Comparison of ENCODE assay signal across 1 cellular context in the genomic region with DNA sequence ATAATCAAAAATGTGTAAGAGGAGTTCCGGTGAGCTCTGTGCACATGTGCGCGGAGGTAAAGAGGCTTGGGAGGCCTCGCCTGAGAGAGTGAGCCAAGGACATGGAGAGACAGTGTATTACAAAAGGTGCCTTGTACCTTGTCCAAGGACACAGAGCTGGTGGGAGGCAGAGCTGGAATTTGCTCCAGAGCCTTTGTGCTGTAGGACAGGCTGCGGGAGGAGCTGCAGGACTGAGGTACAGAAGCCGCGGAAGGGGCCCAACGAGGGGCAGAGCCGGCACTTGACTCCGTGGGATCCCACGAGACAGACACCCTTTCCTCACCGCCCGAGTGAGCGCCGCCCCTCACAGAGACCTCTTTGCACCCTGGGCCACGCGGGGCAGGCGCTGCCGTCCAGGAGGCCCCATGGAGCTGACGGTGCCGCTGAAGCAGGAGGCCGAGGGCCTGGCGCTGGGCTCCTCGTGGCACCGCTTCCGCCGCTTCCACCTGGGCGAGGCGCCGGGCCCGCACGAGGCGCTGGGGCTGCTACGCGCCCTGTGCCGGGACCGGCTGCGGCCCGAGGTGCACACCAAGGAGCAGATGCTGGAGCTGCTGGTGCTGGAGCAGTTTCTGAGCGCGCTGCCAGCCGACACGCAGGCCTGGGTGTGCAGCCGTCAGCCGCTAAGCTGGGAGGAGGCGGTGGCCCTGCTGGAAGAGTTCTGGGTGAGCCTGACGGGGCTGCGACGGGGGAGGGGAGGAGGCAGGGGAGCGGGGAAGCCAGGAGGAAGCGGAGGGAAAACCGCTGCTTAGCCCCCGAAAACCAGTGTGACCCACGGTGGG.
TF ChIP-seq lines count a peak whose summit lies in the region.

No MANE protein-coding gene starts in this region.

TF ChIP-seq in HepG2, 621 proteins besides CTCF, POLR2A, EP300 and RAD21 (continued from another document and continues in another):
- TF ChIP-seq, protein P1, sequence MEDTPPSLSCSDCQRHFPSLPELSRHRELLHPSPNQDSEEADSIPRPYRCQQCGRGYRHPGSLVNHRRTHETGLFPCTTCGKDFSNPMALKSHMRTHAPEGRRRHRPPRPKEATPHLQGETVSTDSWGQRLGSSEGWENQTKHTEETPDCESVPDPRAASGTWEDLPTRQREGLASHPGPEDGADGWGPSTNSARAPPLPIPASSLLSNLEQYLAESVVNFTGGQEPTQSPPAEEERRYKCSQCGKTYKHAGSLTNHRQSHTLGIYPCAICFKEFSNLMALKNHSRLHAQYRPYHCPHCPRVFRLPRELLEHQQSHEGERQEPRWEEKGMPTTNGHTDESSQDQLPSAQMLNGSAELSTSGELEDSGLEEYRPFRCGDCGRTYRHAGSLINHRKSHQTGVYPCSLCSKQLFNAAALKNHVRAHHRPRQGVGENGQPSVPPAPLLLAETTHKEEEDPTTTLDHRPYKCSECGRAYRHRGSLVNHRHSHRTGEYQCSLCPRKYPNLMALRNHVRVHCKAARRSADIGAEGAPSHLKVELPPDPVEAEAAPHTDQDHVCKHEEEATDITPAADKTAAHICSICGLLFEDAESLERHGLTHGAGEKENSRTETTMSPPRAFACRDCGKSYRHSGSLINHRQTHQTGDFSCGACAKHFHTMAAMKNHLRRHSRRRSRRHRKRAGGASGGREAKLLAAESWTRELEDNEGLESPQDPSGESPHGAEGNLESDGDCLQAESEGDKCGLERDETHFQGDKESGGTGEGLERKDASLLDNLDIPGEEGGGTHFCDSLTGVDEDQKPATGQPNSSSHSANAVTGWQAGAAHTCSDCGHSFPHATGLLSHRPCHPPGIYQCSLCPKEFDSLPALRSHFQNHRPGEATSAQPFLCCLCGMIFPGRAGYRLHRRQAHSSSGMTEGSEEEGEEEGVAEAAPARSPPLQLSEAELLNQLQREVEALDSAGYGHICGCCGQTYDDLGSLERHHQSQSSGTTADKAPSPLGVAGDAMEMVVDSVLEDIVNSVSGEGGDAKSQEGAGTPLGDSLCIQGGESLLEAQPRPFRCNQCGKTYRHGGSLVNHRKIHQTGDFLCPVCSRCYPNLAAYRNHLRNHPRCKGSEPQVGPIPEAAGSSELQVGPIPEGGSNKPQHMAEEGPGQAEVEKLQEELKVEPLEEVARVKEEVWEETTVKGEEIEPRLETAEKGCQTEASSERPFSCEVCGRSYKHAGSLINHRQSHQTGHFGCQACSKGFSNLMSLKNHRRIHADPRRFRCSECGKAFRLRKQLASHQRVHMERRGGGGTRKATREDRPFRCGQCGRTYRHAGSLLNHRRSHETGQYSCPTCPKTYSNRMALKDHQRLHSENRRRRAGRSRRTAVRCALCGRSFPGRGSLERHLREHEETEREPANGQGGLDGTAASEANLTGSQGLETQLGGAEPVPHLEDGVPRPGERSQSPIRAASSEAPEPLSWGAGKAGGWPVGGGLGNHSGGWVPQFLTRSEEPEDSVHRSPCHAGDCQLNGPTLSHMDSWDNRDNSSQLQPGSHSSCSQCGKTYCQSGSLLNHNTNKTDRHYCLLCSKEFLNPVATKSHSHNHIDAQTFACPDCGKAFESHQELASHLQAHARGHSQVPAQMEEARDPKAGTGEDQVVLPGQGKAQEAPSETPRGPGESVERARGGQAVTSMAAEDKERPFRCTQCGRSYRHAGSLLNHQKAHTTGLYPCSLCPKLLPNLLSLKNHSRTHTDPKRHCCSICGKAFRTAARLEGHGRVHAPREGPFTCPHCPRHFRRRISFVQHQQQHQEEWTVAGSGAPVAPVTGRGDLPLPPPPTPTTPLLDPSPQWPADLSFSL (CRISPR knock-in tag; IDR thresholded peaks at IDR 0.05): no peak
- TF ChIP-seq ZNF7 (CRISPR knock-in tag; IDR thresholded peaks at IDR 0.05) (no peak; the same call in 1 of the 2 replicates), ZNF543 (CRISPR knock-in tag; IDR thresholded peaks at IDR 0.05) (peak; percentile 68; the same call in 1 of the 2 replicates), MATR3 (CRISPR knock-in tag; IDR thresholded peaks at IDR 0.05) (no peak), TFE3 (CRISPR knock-in tag; IDR thresholded peaks at IDR 0.05) (no peak; the same call in 1 of the 2 replicates), ZNF564 (CRISPR knock-in tag; IDR thresholded peaks at IDR 0.05) (peak; percentile 60), CREM (IDR thresholded peaks at IDR 0.05) (peak; percentile 60; the same call in 1 of the 2 replicates), CREM (CRISPR knock-in tag; IDR thresholded peaks at IDR 0.05) (no peak), GZF1 (CRISPR knock-in tag; IDR thresholded peaks at IDR 0.05) (no peak), NR3C1 (CRISPR knock-in tag; IDR thresholded peaks at IDR 0.05) (no peak), ZNF326 (CRISPR knock-in tag; IDR thresholded peaks at IDR 0.05; ENCODE audit: borderline replicate concordance) (no peak), BCLAF1 (IDR thresholded peaks at IDR 0.05) (no peak), SIN3A (IDR thresholded peaks at IDR 0.05; ENCODE audit: borderline replicate concordance, low read depth, low read length) (peak; percentile 82; the same call in 1 of the 2 replicates), HOMEZ (CRISPR knock-in tag; IDR thresholded peaks at IDR 0.05; ENCODE audit: low read depth) (peak; percentile 34; the same call in 1 of the 2 replicates), ZKSCAN5 (CRISPR knock-in tag; IDR thresholded peaks at IDR 0.05) (no peak), KDM4B (CRISPR knock-in tag; IDR thresholded peaks at IDR 0.05) (no peak; the same call in 1 of the 2 replicates), NRL (CRISPR knock-in tag; IDR thresholded peaks at IDR 0.05; ENCODE audit: borderline replicate concordance) (peak; percentile 87), ZNF546 (CRISPR knock-in tag; conservative IDR thresholded peaks at IDR 0.05) (peak; percentile 81; the same call in 1 of the 2 replicates), SCMH1 (CRISPR knock-in tag; IDR thresholded peaks at IDR 0.05; ENCODE audit: borderline replicate concordance) (no peak), MED1 (CRISPR knock-in tag; IDR thresholded peaks at IDR 0.05) (peak; percentile 79), ZBTB33 (CRISPR knock-in tag; IDR thresholded peaks at IDR 0.05) (no peak; the same call in 1 of the 2 replicates), HMGA1 (CRISPR knock-in tag; conservative IDR thresholded peaks at IDR 0.05) (no peak), NR2F2 (IDR thresholded peaks at IDR 0.05; ENCODE audit: borderline replicate concordance, low read depth) (peak; percentile 53; the same call in 1 of the 2 replicates), ZNF879 (CRISPR knock-in tag; IDR thresholded peaks at IDR 0.05) (peak; percentile 86), ZXDC (CRISPR knock-in tag; IDR thresholded peaks at IDR 0.05) (no peak; the same call in 1 of the 2 replicates), SP5 (CRISPR knock-in tag; IDR thresholded peaks at IDR 0.05; ENCODE audit: borderline replicate concordance, low read depth) (peak; percentile 47), ZNF468 (CRISPR knock-in tag; IDR thresholded peaks at IDR 0.05) (no peak), SP140L (CRISPR knock-in tag; IDR thresholded peaks at IDR 0.05; ENCODE audit: borderline replicate concordance) (no peak), ESRRA (CRISPR knock-in tag; IDR thresholded peaks at IDR 0.05; ENCODE audit: low read depth) (peak; percentile 91), ZNF570 (CRISPR knock-in tag; IDR thresholded peaks at IDR 0.05; ENCODE audit: borderline replicate concordance) (0 out of 2 replicates have a peak, but pooled peaks have one; percentile 54), ZNF280D (CRISPR knock-in tag; IDR thresholded peaks at IDR 0.05) (peak; percentile 70), ISX (CRISPR knock-in tag; conservative IDR thresholded peaks at IDR 0.05) (no peak), CENPT (CRISPR knock-in tag; IDR thresholded peaks at IDR 0.05; ENCODE audit: low read depth) (no peak)
